ENCODE assay signal across 36 cellular contexts in the genomic region with DNA sequence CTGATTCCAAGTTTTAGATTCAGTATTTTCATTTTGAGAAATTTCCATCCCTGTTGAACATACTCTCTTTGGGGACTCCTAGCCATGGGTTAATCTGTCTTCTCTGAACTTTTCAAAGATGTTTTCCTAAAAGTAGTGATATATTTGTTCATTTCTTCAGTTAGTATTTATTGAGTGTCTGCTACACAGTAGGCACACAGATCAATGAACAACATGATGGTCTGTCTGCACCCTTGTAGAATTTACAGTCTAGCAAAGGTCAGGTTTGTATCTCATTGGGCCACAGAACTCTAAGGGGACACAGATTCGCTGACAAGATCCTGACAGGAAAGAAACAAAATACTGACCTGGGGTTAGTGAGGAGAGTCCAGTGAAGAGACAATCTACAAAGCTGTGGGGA. TPM values are rescaled to one million over a fixed set of nuclear protein-coding genes. Genes with fewer than 3 reads are reported as not detected.
"Had no signal": no experiment of that assay in that cellular context is flagged by ENCODE, and none has a peak within 500 bp of the region (broad histone marks: within the 10 kb centered on the region; RNA-seq: fewer than 3 reads in every experiment).

No MANE protein-coding gene starts in this region.

- H3K36me3 Mint-ChIP-seq: activated CD4-positive, alpha-beta memory T cell treated with anti-CD3 and anti-CD28 coated beads for 36 hours; activated naive CD4-positive, alpha-beta T cell treated with anti-CD3 and anti-CD28 coated beads, Interleukin-2, amount 50 U/mL, for 72 hours; activated naive CD8-positive, alpha-beta T cell treated with anti-CD3 and anti-CD28 coated beads for 36 hours had no signal

- H3K36me3 ChIP-seq: adrenal gland, brain microvascular endothelial cell, breast epithelium had no signal

- H3K4me1 ChIP-seq: adrenal gland, breast epithelium had no signal

- H3K27me3 ChIP-seq: adrenal gland, body of pancreas, brain microvascular endothelial cell, breast epithelium had no signal

- FAIRE-seq: astrocyte, TTC549 had no signal

- H3K27ac Mint-ChIP-seq: activated B cell treated with CpG ODN at 0.5 μM for 24 hours; activated CD4-positive, alpha-beta memory T cell treated with anti-CD3 and anti-CD28 coated beads for 36 hours; activated CD4-positive, alpha-beta T cell treated with anti-CD3 and anti-CD28 coated beads, Interleukin-2, amount 10 ng/mL, durations not matched to agents 24 days and 14 days; activated CD8-positive, alpha-beta T cell treated with anti-CD3 and anti-CD28 coated beads for 36 hours; activated naive CD4-positive, alpha-beta T cell treated with anti-CD3 and anti-CD28 coated beads for 36 hours; activated naive CD4-positive, alpha-beta T cell treated with anti-CD3 and anti-CD28 coated beads, Interleukin-2, amount 50 U/mL, for 72 hours; activated naive CD8-positive, alpha-beta T cell treated with anti-CD3 and anti-CD28 coated beads for 36 hours; activated T-cell treated with anti-CD3 and anti-CD28 coated beads, Interleukin-2, amount 50 U/mL, for 72 hours; activated T-helper 1 cell treated with anti-CD3 and anti-CD28 coated beads, Interleukin-12 subunit alpha, Interleukin-12 subunit beta, Interleukin-2, Interleukin-4 antibody, amounts not matched to agents 30 ng/mL and 10 ng/mL and 1 ng/mL, durations not matched to agents 14 hours and 24 hours and 36 hours; activated T-helper 17 cell treated with anti-CD3 and anti-CD28 coated beads, Interleukin-2, amount 50 U/mL, for 72 hours; T-helper 1 cell treated with Interleukin-12 subunit alpha and Interleukin-12 subunit beta and Interleukin-4 antibody, amounts not matched to agents 30 μg/mL and 1 μg/mL, for 36 hours; T-helper 2 cell treated with Interferon-gamma antibody and Interleukin-4, amounts not matched to agents 5 μg/mL and 100 μg/mL, for 36 hours had no signal

- H3K9me3 Mint-ChIP-seq: activated B cell treated with CpG ODN at 0.5 μM for 24 hours; activated CD4-positive, alpha-beta memory T cell treated with anti-CD3 and anti-CD28 coated beads for 36 hours; activated CD4-positive, alpha-beta T cell treated with anti-CD3 and anti-CD28 coated beads, Interleukin-2, amount 10 ng/mL, durations not matched to agents 24 days and 14 days; activated CD8-positive, alpha-beta T cell treated with anti-CD3 and anti-CD28 coated beads for 36 hours; activated naive CD4-positive, alpha-beta T cell treated with anti-CD3 and anti-CD28 coated beads for 36 hours; activated naive CD4-positive, alpha-beta T cell treated with anti-CD3 and anti-CD28 coated beads, Interleukin-2, amount 50 U/mL, for 72 hours; activated naive CD8-positive, alpha-beta T cell treated with anti-CD3 and anti-CD28 coated beads for 36 hours; activated T-cell treated with anti-CD3 and anti-CD28 coated beads, Interleukin-2, amount 50 U/mL, for 4 hours; activated T-cell treated with anti-CD3 and anti-CD28 coated beads, Interleukin-2, amount 50 U/mL, for 72 hours; activated T-helper 1 cell treated with anti-CD3 and anti-CD28 coated beads, Interleukin-12 subunit alpha, Interleukin-12 subunit beta, Interleukin-2, Interleukin-4 antibody, amounts not matched to agents 30 ng/mL and 10 ng/mL and 1 ng/mL, durations not matched to agents 14 hours and 24 hours and 36 hours; activated T-helper 17 cell treated with anti-CD3 and anti-CD28 coated beads, Interleukin-2, amount 50 U/mL, for 72 hours; T-helper 1 cell treated with Interleukin-12 subunit alpha and Interleukin-12 subunit beta and Interleukin-4 antibody, amounts not matched to agents 30 μg/mL and 1 μg/mL, for 36 hours; T-helper 2 cell treated with Interferon-gamma antibody and Interleukin-4, amounts not matched to agents 5 μg/mL and 100 μg/mL, for 36 hours had no signal

- DNase-seq: activated B cell treated with CpG ODN at 0.5 μM for 24 hours; activated CD4-positive, alpha-beta memory T cell treated with anti-CD3 and anti-CD28 coated beads for 36 hours; activated CD4-positive, alpha-beta T cell treated with anti-CD3 and anti-CD28 coated beads for 4 hours; activated CD4-positive, alpha-beta T cell treated with anti-CD3 and anti-CD28 coated beads, Interleukin-2, amount 10 ng/mL, durations not matched to agents 24 days and 14 days; activated CD4-positive, alpha-beta T cell treated with anti-CD3 and anti-CD28 coated beads, Interleukin-2, amount 50 U/mL, for 1 hour; activated CD4-positive, alpha-beta T cell treated with anti-CD3 and anti-CD28 coated beads, Interleukin-2, amount 50 U/mL, for 4 hours; activated CD4-positive, CD25-positive, alpha-beta regulatory T cell treated with anti-CD3 and anti-CD28 coated beads, Interleukin-2, amount 50 U/mL, for 72 hours; activated CD8-positive, alpha-beta memory T cell treated with anti-CD3 and anti-CD28 coated beads, Interleukin-2, amount 50 U/mL, for 4 hours; activated CD8-positive, alpha-beta T cell treated with anti-CD3 and anti-CD28 coated beads for 36 hours; activated effector memory CD4-positive, alpha-beta T cell treated with anti-CD3 and anti-CD28 coated beads, Interleukin-2, amount 50 U/mL, for 16 hours; activated gamma-delta T cell treated with Interleukin-2 at 50 U/mL for 16 hours; activated naive CD4-positive, alpha-beta T cell; activated naive CD4-positive, alpha-beta T cell treated with anti-CD3 and anti-CD28 coated beads for 36 hours; activated naive CD4-positive, alpha-beta T cell treated with anti-CD3 and anti-CD28 coated beads, Interleukin-2, amount 50 U/mL, for 16 hours; activated naive CD8-positive, alpha-beta T cell treated with anti-CD3 and anti-CD28 coated beads for 36 hours; activated T-cell treated with anti-CD3 and anti-CD28 coated beads for 4 hours; activated T-cell treated with anti-CD3 and anti-CD28 coated beads, Interleukin-2, amount 50 U/mL, for 1 hour; activated T-cell treated with anti-CD3 and anti-CD28 coated beads, Interleukin-2, amount 50 U/mL, for 4 hours; activated T-cell treated with anti-CD3 and anti-CD28 coated beads, Interleukin-2, amount 50 U/mL, for 72 hours; adrenal gland; amniotic stem cell; aorta; body of pancreas; brain microvascular endothelial cell; central memory CD4-positive, alpha-beta T cell; T-helper 2 cell; T-helper 9 cell had no signal

- H3K4me3 ChIP-seq: adrenal gland, body of pancreas, breast epithelium had no signal

- H3K27ac ChIP-seq: adrenal gland, brain microvascular endothelial cell, VCaP had no signal

- ATAC-seq: activated CD8-positive, alpha-beta T cell treated with anti-CD3 and anti-CD28 coated beads for 36 hours; activated naive CD4-positive, alpha-beta T cell treated with anti-CD3 and anti-CD28 coated beads, Interleukin-2, amount 50 U/mL, for 72 hours; activated T-cell treated with anti-CD3 and anti-CD28 coated beads, Interleukin-2, amount 50 U/mL, for 4 hours; activated T-cell treated with anti-CD3 and anti-CD28 coated beads, Interleukin-2, amount 50 U/mL, for 72 hours; activated T-helper 17 cell treated with anti-CD3 and anti-CD28 coated beads, Interleukin-2, amount 50 U/mL, for 72 hours; body of pancreas had no signal

- H3K9me3 ChIP-seq: adrenal gland, body of pancreas, breast epithelium had no signal

- H3K4me1 Mint-ChIP-seq: activated B cell treated with CpG ODN at 0.5 μM for 24 hours; activated CD4-positive, alpha-beta T cell treated with anti-CD3 and anti-CD28 coated beads, Interleukin-2, amount 10 ng/mL, durations not matched to agents 24 days and 14 days; activated naive CD8-positive, alpha-beta T cell treated with anti-CD3 and anti-CD28 coated beads for 36 hours; activated T-helper 17 cell treated with anti-CD3 and anti-CD28 coated beads, Interleukin-2, amount 50 U/mL, for 72 hours had no signal

- H3K4me3 Mint-ChIP-seq: activated B cell treated with CpG ODN at 0.5 μM for 24 hours; activated CD4-positive, alpha-beta memory T cell treated with anti-CD3 and anti-CD28 coated beads for 36 hours; activated CD4-positive, alpha-beta T cell treated with anti-CD3 and anti-CD28 coated beads, Interleukin-2, amount 10 ng/mL, durations not matched to agents 24 days and 14 days; activated CD8-positive, alpha-beta T cell treated with anti-CD3 and anti-CD28 coated beads for 36 hours; activated naive CD4-positive, alpha-beta T cell treated with anti-CD3 and anti-CD28 coated beads for 36 hours; activated naive CD8-positive, alpha-beta T cell treated with anti-CD3 and anti-CD28 coated beads for 36 hours; activated T-cell treated with anti-CD3 and anti-CD28 coated beads, Interleukin-2, amount 50 U/mL, for 4 hours; activated T-cell treated with anti-CD3 and anti-CD28 coated beads, Interleukin-2, amount 50 U/mL, for 72 hours; activated T-helper 1 cell treated with anti-CD3 and anti-CD28 coated beads, Interleukin-12 subunit alpha, Interleukin-12 subunit beta, Interleukin-2, Interleukin-4 antibody, amounts not matched to agents 30 ng/mL and 10 ng/mL and 1 ng/mL, durations not matched to agents 14 hours and 24 hours and 36 hours; activated T-helper 17 cell treated with anti-CD3 and anti-CD28 coated beads, Interleukin-2, amount 50 U/mL, for 72 hours; T-helper 1 cell treated with Interleukin-12 subunit alpha and Interleukin-12 subunit beta and Interleukin-4 antibody, amounts not matched to agents 30 μg/mL and 1 μg/mL, for 36 hours; T-helper 2 cell treated with Interferon-gamma antibody and Interleukin-4, amounts not matched to agents 5 μg/mL and 100 μg/mL, for 36 hours had no signal

RNA-seq across cellular contexts. Expression of gene PAPSS2, which starts 42.2 kb away (rescaled TPM):
- total RNA-seq: activated B cell treated with CpG ODN at 0.5 μM for 24 hours; activated CD4-positive, alpha-beta T cell treated with anti-CD3 and anti-CD28 coated beads, Interleukin-2, amount 10 ng/mL, durations not matched to agents 24 days and 14 days had no signal
